ENCODE assay signal across 9 cellular contexts in genomic region chr2:1140389-1141003, GRCh38.
DNase-seq lines count a peak whose midpoint lies in the region; ATAC-seq, FAIRE-seq and TF ChIP-seq lines count a peak whose summit lies in the region.
"Had no signal": no experiment of that assay in that cellular context is flagged by ENCODE, and none has a peak within 500 bp of the region (broad histone marks: within the 10 kb centered on the region; RNA-seq: fewer than 3 reads in every experiment).

No MANE protein-coding gene starts in this region.

- no peaks in the 10 kb centered on the region for H3K4me1 ChIP-seq in fibroblast of lung (ENCODE audit: control insufficient read depth, extremely low read depth, insufficient read depth, low read length)
- H3K4me1 ChIP-seq in psoas muscle: no peaks in the 10 kb centered on the region
- H3K4me1 ChIP-seq in effector memory CD4-positive, alpha-beta T cell (ENCODE audit: control insufficient read depth, insufficient read depth, low read length, poor library complexity, severe bottlenecking): no peaks in the 10 kb centered on the region

- H3K27ac ChIP-seq in fibroblast of lung (ENCODE audit: insufficient read depth, low read length) (no peak overlapping the region), psoas muscle (peak overlapping the region; percentile 44)
- no peak overlapping the region for H3K27ac ChIP-seq in effector memory CD4-positive, alpha-beta T cell (ENCODE audit: insufficient read depth, low read length, poor library complexity, severe bottlenecking)

- ATAC-seq in Right ventricle myocardium inferior: peak; percentile 44
- no peak for ATAC-seq in psoas muscle

- FAIRE-seq in HTR-8/SVneo (lab: Jason Lieb, UNC): no peak
- FAIRE-seq: colon had no signal

- TF ChIP-seq CTCF in fibroblast of lung (conservative IDR thresholded peaks at IDR 0.05 in 1 of 2, IDR thresholded peaks at IDR 0.05 in 1 of 2; ENCODE audit: low read depth in 1 of 2, low read length in 2 of 2) (peak; percentile 36 to 81), psoas muscle (IDR thresholded peaks at IDR 0.05) (peak; percentile 55)

- H2AFZ ChIP-seq in fibroblast of lung (ENCODE audit: low read length): no peak overlapping the region

- no peaks in the 10 kb centered on the region for H4K20me1 ChIP-seq in fibroblast of lung (ENCODE audit: control insufficient read depth, extremely low read depth, insufficient read depth, low read length)

- DNase-seq in Right ventricle myocardium inferior (ENCODE audit: missing footprints) (no peak), cardiac septum (ENCODE audit: low spot score) (no peak), HTR-8/SVneo (ENCODE audit: insufficient read length, low spot score) (peak; percentile 49), fibroblast of lung (ENCODE audit: low read depth in 2 of 2) (peak in 1 of 2 donors; percentile 0), psoas muscle (no peak), NCI-H1105 (lab: John Stamatoyannopoulos, UW) (no peak)
- peak; percentile 4 to 15 for DNase-seq in activated CD8-positive, alpha-beta memory T cell treated with anti-CD3 and anti-CD28 coated beads for 4 hours (ENCODE audit: low read depth in 2 of 2)
- DNase-seq in effector memory CD4-positive, alpha-beta T cell: no peak

- H3K27me3 ChIP-seq in fibroblast of lung (ENCODE audit: control insufficient read depth, insufficient read depth, low read length) (no peaks in the 10 kb centered on the region), psoas muscle (ENCODE audit: insufficient read depth in 3 of 3, low read length in 2 of 3) (peaks cover 0 to 4% (median 0%) of the 10 kb centered on the region in 3 donors)
- H3K27me3 ChIP-seq in effector memory CD4-positive, alpha-beta T cell (replicated peaks; ENCODE audit: control insufficient read depth, insufficient read depth, low read length, poor library complexity, severe bottlenecking): no peaks in the 10 kb centered on the region

- no peak overlapping the region for H3K4me3 ChIP-seq in fibroblast of lung (replicated peaks in 1 of 4; ENCODE audit: control extremely low read depth in 1 of 4, insufficient read depth in 1 of 4, low read depth in 3 of 4, low read length in 4 of 4)
- no peak overlapping the region for H3K4me3 ChIP-seq in psoas muscle
- H3K4me3 ChIP-seq in effector memory CD4-positive, alpha-beta T cell (ENCODE audit: insufficient read depth, low read depth, low read length, poor library complexity, severe bottlenecking): no peak overlapping the region

- intact Hi-C loops in Right ventricle myocardium inferior (cut with DNase I): loop anchor here (10.0 kb wide), 1 partner anchor 426 kb away; no protein-coding TSS in a partner anchor
- intact Hi-C loops in cardiac septum (cut with DNase I): no loop called here
- intact Hi-C loops in psoas muscle (cut with DNase I): no loop called here

- H3K9me3 ChIP-seq in fibroblast of lung (ENCODE audit: control insufficient read depth, insufficient read depth, low read depth, low read length) (no peaks in the 10 kb centered on the region), psoas muscle (no peaks in the 10 kb centered on the region)
- H3K9me3 ChIP-seq in effector memory CD4-positive, alpha-beta T cell (ENCODE audit: control insufficient read depth, low read length): no peaks in the 10 kb centered on the region

- H3K79me2 ChIP-seq in fibroblast of lung (ENCODE audit: control insufficient read depth, insufficient read depth, low read length): no peaks in the 10 kb centered on the region

- WGBS in psoas muscle, 3 donors: 54 to 65% (median 63%) methylated on average over 17 of the region's 17 CpGs

- no peak overlapping the region for H3K9ac ChIP-seq in fibroblast of lung (ENCODE audit: insufficient read depth, low read length)

- no peaks in the 10 kb centered on the region for H3K36me3 ChIP-seq in fibroblast of lung (ENCODE audit: control insufficient read depth, insufficient read depth, low read length)
- no peaks in the 10 kb centered on the region for H3K36me3 ChIP-seq in psoas muscle (ENCODE audit: insufficient read depth in 1 of 2, low read depth in 1 of 2)
- no peaks in the 10 kb centered on the region for H3K36me3 ChIP-seq in effector memory CD4-positive, alpha-beta T cell (ENCODE audit: control insufficient read depth, insufficient read depth, low read length)

- no peak overlapping the region for H3K4me2 ChIP-seq in fibroblast of lung (ENCODE audit: extremely low read depth, insufficient read depth, low read length)

Comparison
In these comparisons a context has a peak if more than half of its experiments do, and no peak if none do; other contexts are left out.
1. DNase-seq: peak in HTR-8/SVneo (single experiment) and activated CD8-positive, alpha-beta memory T cell treated with anti-CD3 and anti-CD28 coated beads for 4 hours (2 of 2); none in Right ventricle myocardium inferior (single experiment), cardiac septum (single experiment), psoas muscle (0 of 2), NCI-H1105 (single experiment) and effector memory CD4-positive, alpha-beta T cell (0 of 3).